17 cellular contexts compared by ENCODE assay signal in genomic region chr1:64357376-64357775, GRCh38.
"Had no signal": no experiment of that assay in that cellular context is flagged by ENCODE, and none has a peak within 500 bp of the region (broad histone marks: within the 10 kb centered on the region; RNA-seq: fewer than 3 reads in every experiment).

No MANE protein-coding gene starts in this region.

- H3K9ac ChIP-seq: parathyroid adenoma had no signal

- DNase-seq: activated naive CD8-positive, alpha-beta T cell treated with anti-CD3 and anti-CD28 coated beads, Interleukin-2, amount 10 ng/mL, durations not matched to agents 7 days and 5 days; anterior cingulate cortex; effector memory CD8-positive, alpha-beta T cell; immature natural killer cell; left cardiac atrium; lower lobe of right lung; naive B cell; stimulated activated CD4-positive, alpha-beta T cell treated with anti-CD3 and anti-CD28 coated beads, Interleukin-12 subunit alpha, Interleukin-12 subunit beta, amount 100 ng/mL, for 4 hours; stimulated activated CD4-positive, alpha-beta T cell treated with anti-CD3 and anti-CD28 coated beads, Interleukin-2, amount 100 ng/mL, for 24 hours; SW 1271; tibial artery had no signal

- H3K4me1 Mint-ChIP-seq: activated naive CD8-positive, alpha-beta T cell treated with anti-CD3 and anti-CD28 coated beads, Interleukin-2, amount 10 ng/mL, durations not matched to agents 7 days and 5 days; immature natural killer cell; naive B cell; stimulated activated effector memory CD8-positive, alpha-beta T cell treated with anti-CD3 and anti-CD28 coated beads, Interleukin-12 subunit alpha, Interleukin-12 subunit beta, amount 100 ng/mL, for 72 hours had no signal

- H3K36me3 Mint-ChIP-seq: activated naive CD8-positive, alpha-beta T cell treated with anti-CD3 and anti-CD28 coated beads, Interleukin-2, amount 10 ng/mL, durations not matched to agents 7 days and 5 days; immature natural killer cell; naive B cell; stimulated activated effector memory CD8-positive, alpha-beta T cell treated with anti-CD3 and anti-CD28 coated beads, Interleukin-12 subunit alpha, Interleukin-12 subunit beta, amount 100 ng/mL, for 72 hours had no signal

- H3K4me3 ChIP-seq: gastroesophageal sphincter, lower lobe of right lung, tibial artery had no signal

- H3K36me3 ChIP-seq: gastroesophageal sphincter, lower lobe of right lung, tibial artery had no signal

- H3K27me3 ChIP-seq: gastroesophageal sphincter, tibial artery had no signal

- H3K4me3 Mint-ChIP-seq: activated naive CD8-positive, alpha-beta T cell treated with anti-CD3 and anti-CD28 coated beads, Interleukin-2, amount 10 ng/mL, durations not matched to agents 7 days and 5 days; activated T-helper 1 cell treated with anti-CD3 and anti-CD28 coated beads, Interleukin-12 subunit alpha, Interleukin-12 subunit beta, Interleukin-2, Interleukin-4 antibody, amounts not matched to agents 30 ng/mL and 10 ng/mL and 1 ng/mL, durations not matched to agents 14 hours and 24 hours and 36 hours; dendritic cell treated with granulocyte-macrophage colony-stimulating factor and Interleukin-4, amounts not matched to agents 40 ng/mL and 50 ng/mL, for 4 days; effector memory CD8-positive, alpha-beta T cell; immature natural killer cell; naive B cell; stimulated activated effector memory CD8-positive, alpha-beta T cell treated with anti-CD3 and anti-CD28 coated beads, Interleukin-12 subunit alpha, Interleukin-12 subunit beta, amount 100 ng/mL, for 72 hours; T-helper 2 cell treated with Interferon-gamma antibody and Interleukin-4, amounts not matched to agents 5 μg/mL and 100 μg/mL, for 36 hours had no signal

- H3K9me3 ChIP-seq: gastroesophageal sphincter, lower lobe of right lung, tibial artery had no signal

- H3K79me2 ChIP-seq: parathyroid adenoma had no signal

- H3K4me1 ChIP-seq: lower lobe of right lung, parathyroid adenoma had no signal

- H2AFZ ChIP-seq: parathyroid adenoma had no signal

- H3K9me3 Mint-ChIP-seq: activated naive CD8-positive, alpha-beta T cell treated with anti-CD3 and anti-CD28 coated beads, Interleukin-2, amount 10 ng/mL, durations not matched to agents 7 days and 5 days; activated T-helper 1 cell treated with anti-CD3 and anti-CD28 coated beads, Interleukin-12 subunit alpha, Interleukin-12 subunit beta, Interleukin-2, Interleukin-4 antibody, amounts not matched to agents 30 ng/mL and 10 ng/mL and 1 ng/mL, durations not matched to agents 14 hours and 24 hours and 36 hours; dendritic cell treated with granulocyte-macrophage colony-stimulating factor and Interleukin-4, amounts not matched to agents 40 ng/mL and 50 ng/mL, for 4 days; effector memory CD8-positive, alpha-beta T cell; stimulated activated effector memory CD8-positive, alpha-beta T cell treated with anti-CD3 and anti-CD28 coated beads, Interleukin-12 subunit alpha, Interleukin-12 subunit beta, amount 100 ng/mL, for 72 hours; T-helper 2 cell treated with Interferon-gamma antibody and Interleukin-4, amounts not matched to agents 5 μg/mL and 100 μg/mL, for 36 hours had no signal

- ATAC-seq: effector memory CD8-positive, alpha-beta T cell; gastroesophageal sphincter; left cardiac atrium; lower lobe of right lung; stimulated activated effector memory CD8-positive, alpha-beta T cell treated with anti-CD3 and anti-CD28 coated beads, Interleukin-12 subunit alpha, Interleukin-12 subunit beta, amount 100 ng/mL, for 72 hours had no signal

- H3K27ac ChIP-seq: gastroesophageal sphincter, lower lobe of right lung, parathyroid adenoma, tibial artery had no signal

- H3K27ac Mint-ChIP-seq: activated naive CD8-positive, alpha-beta T cell treated with anti-CD3 and anti-CD28 coated beads, Interleukin-2, amount 10 ng/mL, durations not matched to agents 7 days and 5 days; activated T-helper 1 cell treated with anti-CD3 and anti-CD28 coated beads, Interleukin-12 subunit alpha, Interleukin-12 subunit beta, Interleukin-2, Interleukin-4 antibody, amounts not matched to agents 30 ng/mL and 10 ng/mL and 1 ng/mL, durations not matched to agents 14 hours and 24 hours and 36 hours; dendritic cell treated with granulocyte-macrophage colony-stimulating factor and Interleukin-4, amounts not matched to agents 40 ng/mL and 50 ng/mL, for 4 days; effector memory CD8-positive, alpha-beta T cell; immature natural killer cell; naive B cell; stimulated activated effector memory CD8-positive, alpha-beta T cell treated with anti-CD3 and anti-CD28 coated beads, Interleukin-12 subunit alpha, Interleukin-12 subunit beta, amount 100 ng/mL, for 72 hours; T-helper 2 cell treated with Interferon-gamma antibody and Interleukin-4, amounts not matched to agents 5 μg/mL and 100 μg/mL, for 36 hours had no signal
